In genomic region chr3:51942603-51943450, GRCh38 we compare ENCODE assay signal across 8 cellular contexts. TPM values are rescaled to one million over a fixed set of nuclear protein-coding genes. Genes with fewer than 3 reads are reported as not detected.
DNase-seq lines count a peak whose midpoint lies in the region; ATAC-seq and TF ChIP-seq lines count a peak whose summit lies in the region.

No MANE protein-coding gene starts in this region.

- TF ChIP-seq POLR2A in thyroid gland (IDR thresholded peaks at IDR 0.05), result peak in 1 of 2 donors; percentile 38

- no peaks in the 10 kb centered on the region for H3K27me3 ChIP-seq in KMS-11 (ENCODE audit: insufficient read depth, low read depth)
- H3K27me3 ChIP-seq in esophagus (ENCODE audit: control insufficient read depth in 1 of 2, insufficient read depth in 2 of 2, low read length in 2 of 2), result no peaks in the 10 kb centered on the region
- no peaks in the 10 kb centered on the region for H3K27me3 ChIP-seq in thyroid gland

- peak overlapping the region; percentile 66 for H3K9ac ChIP-seq in KMS-11

- TF ChIP-seq CTCF in KMS-11 (conservative IDR thresholded peaks at IDR 0.05; ENCODE audit: low read depth, low read length) (no peak), thyroid gland (IDR thresholded peaks at IDR 0.05) (no peak)

- POLR2A ChIA-PET in activated CD8-positive, alpha-beta T cell treated with anti-CD3 and anti-CD28 coated beads, Interleukin-2, amount 10 ng/mL, durations not matched to agents 7 days and 5 days (lab: Charles Lee), result interaction anchor here (0.6 to 1.3 kb wide), 10 partner anchors 24 to 557 kb away, joined by 3 to 6 read pairs (median 4); partner anchors contain the start of genes ABHD14A, ABHD14B, ACY1 and MANF
- POLR2A ChIA-PET in naive thymus-derived CD8-positive, alpha-beta T cell (lab: Charles Lee), result interaction anchor here (0.6 to 3.7 kb wide), 15 partner anchors 10 to 114 kb away, joined by 3 to 42 read pairs (median 4); partner anchors contain the start of genes ABHD14A, ABHD14B, DUSP7 and PCBP4

- H3K4me2 ChIP-seq in KMS-11, result peak overlapping the region; percentile 77

- H3K4me3 ChIP-seq in KMS-11 (IDR thresholded peaks at IDR 0.05; ENCODE audit: insufficient read depth, low read depth, low read length) (no peak overlapping the region), esophagus (ENCODE audit: low read depth in 1 of 2, low read length in 2 of 2) (peak overlapping the region; percentile 41 to 62), thyroid gland (replicated peaks in 1 of 3) (peak overlapping the region; percentile 7 to 33 (median 15))

- no peaks in the 10 kb centered on the region for H3K36me3 ChIP-seq in KMS-11 (ENCODE audit: insufficient read depth)
- H3K36me3 ChIP-seq in esophagus (ENCODE audit: control insufficient read depth in 2 of 2, insufficient read depth in 2 of 2, low read length in 1 of 2), result peaks cover under 1 to 8% of the 10 kb centered on the region in 2 donors
- peaks cover under 1 to 4% of the 10 kb centered on the region in 2 donors for H3K36me3 ChIP-seq in thyroid gland

- no peaks in the 10 kb centered on the region for H4K20me1 ChIP-seq in KMS-11 (ENCODE audit: insufficient read depth)

- H3K4me3 Mint-ChIP-seq in activated CD8-positive, alpha-beta T cell treated with anti-CD3 and anti-CD28 coated beads, Interleukin-2, amount 10 ng/mL, durations not matched to agents 7 days and 5 days, result peak overlapping the region; percentile 81
- peak overlapping the region; percentile 83 to 98 (median 93) for H3K4me3 Mint-ChIP-seq in naive thymus-derived CD8-positive, alpha-beta T cell

- whole genome bisulfite sequencing in esophagus, 2 donors, result 33 to 37% methylated on average over 15 to 17 of the region's 17 CpGs
- WGBS in thyroid gland, 2 donors, result 32 to 48% methylated on average over 10 to 16 of the region's 17 CpGs

- no peaks in the 10 kb centered on the region for H3K9me3 Mint-ChIP-seq in activated CD8-positive, alpha-beta T cell treated with anti-CD3 and anti-CD28 coated beads, Interleukin-2, amount 10 ng/mL, durations not matched to agents 7 days and 5 days (ENCODE audit: insufficient read depth)
- H3K9me3 Mint-ChIP-seq in naive thymus-derived CD8-positive, alpha-beta T cell, result no peaks in the 10 kb centered on the region

- no peaks in the 10 kb centered on the region for H3K27me3 Mint-ChIP-seq in activated CD8-positive, alpha-beta T cell treated with anti-CD3 and anti-CD28 coated beads, Interleukin-2, amount 10 ng/mL, durations not matched to agents 7 days and 5 days (ENCODE audit: low read depth)
- no peaks in the 10 kb centered on the region for H3K27me3 Mint-ChIP-seq in naive thymus-derived CD8-positive, alpha-beta T cell

- H3K27ac Mint-ChIP-seq in activated CD8-positive, alpha-beta T cell treated with anti-CD3 and anti-CD28 coated beads, Interleukin-2, amount 10 ng/mL, durations not matched to agents 7 days and 5 days, result peak overlapping the region; percentile 89
- H3K27ac Mint-ChIP-seq in naive thymus-derived CD8-positive, alpha-beta T cell, result peak overlapping the region; percentile 76 to 95 (median 91)

- H3K36me3 Mint-ChIP-seq in activated CD8-positive, alpha-beta T cell treated with anti-CD3 and anti-CD28 coated beads, Interleukin-2, amount 10 ng/mL, durations not matched to agents 7 days and 5 days (ENCODE audit: low read depth), result peaks cover 9% of the 10 kb centered on the region
- H3K36me3 Mint-ChIP-seq in naive thymus-derived CD8-positive, alpha-beta T cell, result peaks cover 0 to 14% (median 4%) of the 10 kb centered on the region in 3 donors

- peak; percentile 38 to 47 for DNase-seq in NOMO-1 (lab: John Stamatoyannopoulos, UW; ENCODE audit: unreplicated experiment in 2 of 2)
- DNase-seq in NOMO-1 treated with dmso at 0.1 percent for 144 hours (lab: John Stamatoyannopoulos, UW; ENCODE audit: unreplicated experiment), result no peak
- DNase-seq in activated CD8-positive, alpha-beta T cell treated with anti-CD3 and anti-CD28 coated beads, Interleukin-2, amount 10 ng/mL, durations not matched to agents 7 days and 5 days, result peak; percentile 78
- peak in 6 of 10 donors; percentile 30 to 51 (median 39) for DNase-seq in naive thymus-derived CD8-positive, alpha-beta T cell
- DNase-seq in thyroid gland, result peak; percentile 80 to 84
- no peak for DNase-seq in NCI-H2227 treated with DMSO at 0.1 percent for 48 hours (lab: John Stamatoyannopoulos, UW)

- CTCF ChIA-PET in activated CD8-positive, alpha-beta T cell treated with anti-CD3 and anti-CD28 coated beads, Interleukin-2, amount 10 ng/mL, durations not matched to agents 7 days and 5 days (lab: Charles Lee), result interaction anchor here (0.9 to 5.5 kb wide), 18 partner anchors 8 to 259 kb away, joined by 3 to 54 read pairs (median 4); partner anchors contain the start of genes ABHD14A, ABHD14B, ACY1 and DUSP7

- no peaks in the 10 kb centered on the region for H3K9me3 ChIP-seq in esophagus (ENCODE audit: control insufficient read depth in 2 of 2, insufficient read depth in 1 of 2, low read depth in 1 of 2, low read length in 1 of 2)
- no peaks in the 10 kb centered on the region for H3K9me3 ChIP-seq in thyroid gland

- ATAC-seq in activated CD8-positive, alpha-beta T cell treated with anti-CD3 and anti-CD28 coated beads, Interleukin-2, amount 10 ng/mL, durations not matched to agents 7 days and 5 days, result peak; percentile 12
- no peak for ATAC-seq in naive thymus-derived CD8-positive, alpha-beta T cell

- H3K79me2 ChIP-seq in KMS-11 (ENCODE audit: insufficient read depth, low read depth), result peaks cover 23% of the 10 kb centered on the region

- peaks cover 47% of the 10 kb centered on the region for H3K4me1 Mint-ChIP-seq in activated CD8-positive, alpha-beta T cell treated with anti-CD3 and anti-CD28 coated beads, Interleukin-2, amount 10 ng/mL, durations not matched to agents 7 days and 5 days (ENCODE audit: low read depth)
- H3K4me1 Mint-ChIP-seq in naive thymus-derived CD8-positive, alpha-beta T cell, result peaks cover 16 to 42% (median 39%) of the 10 kb centered on the region in 4 donors

- peaks cover 4% of the 10 kb centered on the region for H3K4me1 ChIP-seq in KMS-11 (ENCODE audit: low read depth, poor library complexity, severe bottlenecking)
- peaks cover 4 to 11% of the 10 kb centered on the region in 2 donors for H3K4me1 ChIP-seq in esophagus (ENCODE audit: control insufficient read depth in 2 of 2, insufficient read depth in 2 of 2, low read length in 1 of 2)
- H3K4me1 ChIP-seq in thyroid gland, result peaks cover 23 to 24% of the 10 kb centered on the region in 2 donors

- intact Hi-C loops in thyroid gland (cut with DNase I), result loop anchor here (5.0 kb wide), 2 partner anchors 34 to 114 kb away; partner anchors contain the start of genes ABHD14A and DUSP7

- H2AFZ ChIP-seq in KMS-11 (ENCODE audit: low read depth), result peak overlapping the region; percentile 73

- H3K27ac ChIP-seq in KMS-11, result peak overlapping the region; percentile 53
- H3K27ac ChIP-seq in esophagus (ENCODE audit: low read depth in 2 of 2, low read length in 1 of 2), result peak overlapping the region; percentile 82 to 94
- H3K27ac ChIP-seq in thyroid gland, result peak overlapping the region; percentile 81 to 96 (median 90)

RNA-seq across cellular contexts. Expression of gene PARP3, which starts 0.7 kb away (rescaled TPM):
- total RNA-seq in activated CD8-positive, alpha-beta T cell treated with anti-CD3 and anti-CD28 coated beads, Interleukin-2, amount 10 ng/mL, durations not matched to agents 7 days and 5 days, result 10 to 100 TPM; 18.8 to 20.4 TPM
- polyA plus RNA-seq in esophagus, result 10 to 100 TPM in 1 of 2 donors, 1 to 10 TPM in 1; 8.2 to 11.8 TPM
- total RNA-seq in naive thymus-derived CD8-positive, alpha-beta T cell, result 10 to 100 TPM in 1 of 2 experiments, 1 to 10 TPM in 1; 9.7 to 11.7 TPM
- polyA plus RNA-seq in naive thymus-derived CD8-positive, alpha-beta T cell, result 1 to 10 TPM; 4.6 to 9.0 (median 5.5) TPM
- 10 to 100 TPM; 32.1 to 50.8 (median 47.1) TPM for total RNA-seq in thyroid gland

RNA-seq across cellular contexts. Expression of gene RRP9, which starts 1.1 kb away (rescaled TPM):
- total RNA-seq in activated CD8-positive, alpha-beta T cell treated with anti-CD3 and anti-CD28 coated beads, Interleukin-2, amount 10 ng/mL, durations not matched to agents 7 days and 5 days, result 10 to 100 TPM; 29.2 to 29.6 TPM
- 10 to 100 TPM; 16.4 to 22.9 TPM for polyA plus RNA-seq in esophagus
- 10 to 100 TPM; 15.9 to 16.5 TPM for total RNA-seq in naive thymus-derived CD8-positive, alpha-beta T cell
- polyA plus RNA-seq in naive thymus-derived CD8-positive, alpha-beta T cell, result 10 to 100 TPM; 18.1 to 29.6 (median 19.6) TPM
- total RNA-seq in thyroid gland, result 10 to 100 TPM in 3 of 4 donors, 1 to 10 TPM in 1; 7.3 to 14.4 (median 11.9) TPM

RNA-seq across cellular contexts. Expression of gene GPR62, which starts 12.4 kb away (rescaled TPM):
- not detected for total RNA-seq in activated CD8-positive, alpha-beta T cell treated with anti-CD3 and anti-CD28 coated beads, Interleukin-2, amount 10 ng/mL, durations not matched to agents 7 days and 5 days
- polyA plus RNA-seq in esophagus, result under 1 TPM; 0.05 to 0.06 TPM
- not detected for total RNA-seq in naive thymus-derived CD8-positive, alpha-beta T cell
- polyA plus RNA-seq in naive thymus-derived CD8-positive, alpha-beta T cell, result not detected
- total RNA-seq in thyroid gland, result 1 to 10 TPM in 1 of 4 donors, under 1 TPM in 2, not detected in 1; 0.13 to 1.8 (median 0.56) TPM

RNA-seq across cellular contexts. Expression of gene PCBP4, which starts 24.4 kb away (rescaled TPM):
- total RNA-seq in activated CD8-positive, alpha-beta T cell treated with anti-CD3 and anti-CD28 coated beads, Interleukin-2, amount 10 ng/mL, durations not matched to agents 7 days and 5 days, result 10 to 100 TPM; 12.7 to 16.1 TPM
- polyA plus RNA-seq in esophagus, result 10 to 100 TPM; 11.7 to 18.7 TPM
- total RNA-seq in naive thymus-derived CD8-positive, alpha-beta T cell, result 1 to 10 TPM; 8.3 to 9.4 TPM
- polyA plus RNA-seq in naive thymus-derived CD8-positive, alpha-beta T cell, result 10 to 100 TPM in 1 of 3 donors, 1 to 10 TPM in 2; 2.4 to 10.9 (median 5.3) TPM
- total RNA-seq in thyroid gland, result 10 to 100 TPM; 22.2 to 66.2 (median 41.1) TPM

RNA-seq across cellular contexts. Expression of gene ABHD14B, which starts 31.0 kb away (rescaled TPM):
- total RNA-seq in activated CD8-positive, alpha-beta T cell treated with anti-CD3 and anti-CD28 coated beads, Interleukin-2, amount 10 ng/mL, durations not matched to agents 7 days and 5 days, result 10 to 100 TPM; 31.4 to 38.0 TPM
- polyA plus RNA-seq in esophagus, result 10 to 100 TPM; 29.6 to 40.5 TPM
- 10 to 100 TPM; 56.4 to 60.4 TPM for total RNA-seq in naive thymus-derived CD8-positive, alpha-beta T cell
- 10 to 100 TPM; 69.3 to 84.6 (median 73.2) TPM for polyA plus RNA-seq in naive thymus-derived CD8-positive, alpha-beta T cell
- total RNA-seq in thyroid gland, result 10 to 100 TPM; 64.5 to 94.9 (median 87.8) TPM

Comparison
In these comparisons a context has a peak if more than half of its experiments do, and no peak if none do; other contexts are left out.
1. DNase-seq: peak in NOMO-1 (2 of 2), activated CD8-positive, alpha-beta T cell treated with anti-CD3 and anti-CD28 coated beads, Interleukin-2, amount 10 ng/mL, durations not matched to agents 7 days and 5 days (single experiment), naive thymus-derived CD8-positive, alpha-beta T cell (6 of 10) and thyroid gland (2 of 2); none in NOMO-1 treated with dmso at 0.1 percent for 144 hours (single experiment) and NCI-H2227 treated with DMSO at 0.1 percent for 48 hours (single experiment).
2. Peak in every context shown above with its lines, with median percentiles within 50 percentile points of each other: H3K27ac ChIP-seq.